Comparison of ENCODE assay signal across 1 cellular context in genomic region chr21:19540287-19540686, GRCh38.
TF ChIP-seq lines count a peak whose summit lies in the region.

No MANE protein-coding gene starts in this region.

TF ChIP-seq in K562, 482 proteins besides CTCF, POLR2A, EP300 and RAD21 (continued from another document):
- TF ChIP-seq EZH2 (IDR thresholded peaks at IDR 0.05; ENCODE audit: borderline replicate concordance, low read depth, low read length) (no peak), TAL1 (IDR thresholded peaks at IDR 0.05) (peak; percentile 48; the same call in 1 of the 2 replicates), ZNF518B (CRISPR knock-in tag; IDR thresholded peaks at IDR 0.05) (no peak), ZNF354B (CRISPR knock-in tag; IDR thresholded peaks at IDR 0.05) (no peak), USF2 (CRISPR knock-in tag; IDR thresholded peaks at IDR 0.05) (no peak), DMBX1 (CRISPR knock-in tag; IDR thresholded peaks at IDR 0.05; ENCODE audit: borderline replicate concordance) (no peak), ZNF444 (CRISPR knock-in tag; IDR thresholded peaks at IDR 0.05) (no peak), ZZZ3 (IDR thresholded peaks at IDR 0.05) (no peak), CTBP1 (IDR thresholded peaks at IDR 0.05; ENCODE audit: borderline replicate concordance) (no peak)
- TF ChIP-seq, protein P1, sequence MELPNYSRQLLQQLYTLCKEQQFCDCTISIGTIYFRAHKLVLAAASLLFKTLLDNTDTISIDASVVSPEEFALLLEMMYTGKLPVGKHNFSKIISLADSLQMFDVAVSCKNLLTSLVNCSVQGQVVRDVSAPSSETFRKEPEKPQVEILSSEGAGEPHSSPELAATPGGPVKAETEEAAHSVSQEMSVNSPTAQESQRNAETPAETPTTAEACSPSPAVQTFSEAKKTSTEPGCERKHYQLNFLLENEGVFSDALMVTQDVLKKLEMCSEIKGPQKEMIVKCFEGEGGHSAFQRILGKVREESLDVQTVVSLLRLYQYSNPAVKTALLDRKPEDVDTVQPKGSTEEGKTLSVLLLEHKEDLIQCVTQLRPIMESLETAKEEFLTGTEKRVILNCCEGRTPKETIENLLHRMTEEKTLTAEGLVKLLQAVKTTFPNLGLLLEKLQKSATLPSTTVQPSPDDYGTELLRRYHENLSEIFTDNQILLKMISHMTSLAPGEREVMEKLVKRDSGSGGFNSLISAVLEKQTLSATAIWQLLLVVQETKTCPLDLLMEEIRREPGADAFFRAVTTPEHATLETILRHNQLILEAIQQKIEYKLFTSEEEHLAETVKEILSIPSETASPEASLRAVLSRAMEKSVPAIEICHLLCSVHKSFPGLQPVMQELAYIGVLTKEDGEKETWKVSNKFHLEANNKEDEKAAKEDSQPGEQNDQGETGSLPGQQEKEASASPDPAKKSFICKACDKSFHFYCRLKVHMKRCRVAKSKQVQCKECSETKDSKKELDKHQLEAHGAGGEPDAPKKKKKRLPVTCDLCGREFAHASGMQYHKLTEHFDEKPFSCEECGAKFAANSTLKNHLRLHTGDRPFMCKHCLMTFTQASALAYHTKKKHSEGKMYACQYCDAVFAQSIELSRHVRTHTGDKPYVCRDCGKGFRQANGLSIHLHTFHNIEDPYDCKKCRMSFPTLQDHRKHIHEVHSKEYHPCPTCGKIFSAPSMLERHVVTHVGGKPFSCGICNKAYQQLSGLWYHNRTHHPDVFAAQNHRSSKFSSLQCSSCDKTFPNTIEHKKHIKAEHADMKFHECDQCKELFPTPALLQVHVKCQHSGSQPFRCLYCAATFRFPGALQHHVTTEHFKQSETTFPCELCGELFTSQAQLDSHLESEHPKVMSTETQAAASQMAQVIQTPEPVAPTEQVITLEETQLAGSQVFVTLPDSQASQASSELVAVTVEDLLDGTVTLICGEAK (IDR thresholded peaks at IDR 0.05), result peak; percentile 44; the same call in 1 of the 2 replicates
- TF ChIP-seq, protein P1 (CRISPR knock-in tag; IDR thresholded peaks at IDR 0.05), result no peak
